8 cellular contexts compared by ENCODE assay signal in the genomic region with DNA sequence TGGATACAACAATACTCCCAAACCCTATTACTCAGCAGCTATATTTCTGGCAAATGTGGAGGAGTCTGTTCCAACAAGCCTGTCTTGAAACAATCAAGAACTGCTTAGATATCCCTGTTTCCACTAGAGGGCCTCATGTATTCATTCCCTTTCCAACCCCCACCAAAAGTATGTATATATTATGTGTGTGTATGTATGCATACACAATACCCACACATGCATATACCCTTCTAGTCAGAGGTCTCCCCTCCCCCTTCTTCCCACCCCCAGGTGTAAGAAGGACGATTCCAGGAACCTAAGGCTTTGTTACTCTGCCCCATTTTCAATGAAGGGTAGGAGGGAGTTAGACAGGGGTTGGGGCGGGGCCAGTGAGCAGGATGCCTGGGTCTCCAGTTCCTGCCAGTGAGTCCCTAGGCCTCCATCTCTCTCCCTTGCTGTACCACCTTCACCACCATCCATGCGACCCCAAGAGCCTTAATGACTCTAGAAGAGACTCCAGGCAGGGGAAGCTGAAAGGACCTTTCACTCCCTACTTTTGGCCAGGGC. TPM values are rescaled to one million over a fixed set of nuclear protein-coding genes. Genes with fewer than 3 reads are reported as not detected.
DNase-seq lines count a peak whose midpoint lies in the region; ATAC-seq, FAIRE-seq and TF ChIP-seq lines count a peak whose summit lies in the region.

Gene DGKA (plus strand): TSS at position 392 of the 546 bp plus-strand sequence. CDS start 5,342 bp downstream, outside the sequence.

- H3K27me3 Mint-ChIP-seq in activated naive CD8-positive, alpha-beta T cell treated with anti-CD3 and anti-CD28 coated beads, Interleukin-2, amount 10 ng/mL, durations not matched to agents 7 days and 5 days, result no peaks in the 10 kb centered on the region

- peak within 1 kb of the TSS; percentile 77 for H3K4me3 ChIP-seq in psoas muscle

- H3K27ac Mint-ChIP-seq in activated naive CD8-positive, alpha-beta T cell treated with anti-CD3 and anti-CD28 coated beads, Interleukin-2, amount 10 ng/mL, durations not matched to agents 7 days and 5 days, result peak within 1 kb of the TSS; percentile 98

- CTCF ChIA-PET in GM10248 (lab: Yijun Ruan, JAX), result interaction anchor here (0.6 to 7.5 kb wide), 19 partner anchors 7 to 206 kb away, joined by 3 to 92 read pairs (median 3); partner anchors contain the start of genes DNAJC14, ESYT1, ORMDL2 and PMEL

- peaks cover 19% of the 10 kb centered on the region for H3K4me1 ChIP-seq in psoas muscle

- no peak for FAIRE-seq in urothelium cell line (lab: Jason Lieb, UNC)

- no peaks in the 10 kb centered on the region for H3K36me3 ChIP-seq in psoas muscle (ENCODE audit: insufficient read depth in 1 of 2, low read depth in 1 of 2)

- peak within 1 kb of the TSS; percentile 43 for H3K27ac ChIP-seq in psoas muscle

- H3K9me3 ChIP-seq in psoas muscle, result no peaks in the 10 kb centered on the region

- H3K4me3 Mint-ChIP-seq in activated naive CD8-positive, alpha-beta T cell treated with anti-CD3 and anti-CD28 coated beads, Interleukin-2, amount 10 ng/mL, durations not matched to agents 7 days and 5 days, result peak within 1 kb of the TSS; percentile 98

- POLR2A ChIA-PET in GM10248 (lab: Yijun Ruan, JAX), result interaction anchor here (0.5 to 1.3 kb wide), 4 partner anchors 43 to 174 kb away, joined by 3 to 8 read pairs (median 4); partner anchors contain the start of genes DNAJC14, PA2G4 and RAB5B
- POLR2A ChIA-PET in activated naive CD8-positive, alpha-beta T cell treated with anti-CD3 and anti-CD28 coated beads, Interleukin-2, amount 10 ng/mL, durations not matched to agents 7 days and 5 days (lab: Charles Lee), result interaction anchor here (0.7 to 7.4 kb wide), 12 partner anchors 8 to 195 kb away, joined by 3 to 77 read pairs (median 10); partner anchors contain the start of genes DNAJC14, ORMDL2, PA2G4 and RAB5B

- peak; percentile 53 for TF ChIP-seq CTCF in GM10248 (IDR thresholded peaks at IDR 0.05; ENCODE audit: control extremely low read depth, extremely low read depth, low read depth, missing control alignments)
- TF ChIP-seq CTCF in psoas muscle (IDR thresholded peaks at IDR 0.05), result peak; percentile 44

- peaks cover 44% of the 10 kb centered on the region for H3K36me3 Mint-ChIP-seq in activated naive CD8-positive, alpha-beta T cell treated with anti-CD3 and anti-CD28 coated beads, Interleukin-2, amount 10 ng/mL, durations not matched to agents 7 days and 5 days

- ATAC-seq in activated naive CD8-positive, alpha-beta T cell treated with anti-CD3 and anti-CD28 coated beads, Interleukin-2, amount 10 ng/mL, durations not matched to agents 7 days and 5 days (ENCODE audit: low read depth), result peak; percentile 47
- ATAC-seq in left cardiac atrium (peak in 1 of 2 donors; percentile 22), psoas muscle (no peak), GM21390 (IDR thresholded peaks at IDR 0.05; ENCODE audit: unreplicated experiment) (no peak)

- no peaks in the 10 kb centered on the region for H3K9me3 Mint-ChIP-seq in activated naive CD8-positive, alpha-beta T cell treated with anti-CD3 and anti-CD28 coated beads, Interleukin-2, amount 10 ng/mL, durations not matched to agents 7 days and 5 days

- DNase-seq in GM10248 (ENCODE audit: extremely low spot score) (peak; percentile 67), LHCN-M2 (ENCODE audit: low read depth) (peak; percentile 58), SKM-1 (lab: John Stamatoyannopoulos, UW; ENCODE audit: unreplicated experiment) (peak; percentile 39), left cardiac atrium (peak; percentile 42), psoas muscle (peak in 1 of 2 donors; percentile 26), urothelium cell line (ENCODE audit: low spot score) (peak; percentile 54)
- peak; percentile 78 for DNase-seq in activated naive CD8-positive, alpha-beta T cell treated with anti-CD3 and anti-CD28 coated beads, Interleukin-2, amount 10 ng/mL, durations not matched to agents 7 days and 5 days

- H3K4me1 Mint-ChIP-seq in activated naive CD8-positive, alpha-beta T cell treated with anti-CD3 and anti-CD28 coated beads, Interleukin-2, amount 10 ng/mL, durations not matched to agents 7 days and 5 days, result peaks cover 39% of the 10 kb centered on the region

- intact Hi-C loops in left cardiac atrium (cut with DNase I) (loop anchor here (5.0 to 10.0 kb wide), 2 partner anchors 36 to 186 kb away; partner anchors contain the start of genes CDK2 (in 1 of the 2), GDF11 (in 1 of the 2) and PMEL (in 1 of the 2)), psoas muscle (cut with DNase I) (loop anchor here (5.0 to 10.0 kb wide), 2 partner anchors 36 to 266 kb away; partner anchors contain the start of genes CDK2 (in 2 of the 2) and PMEL (in 2 of the 2))

- H3K27me3 ChIP-seq in psoas muscle (ENCODE audit: insufficient read depth in 3 of 3, low read length in 2 of 3), result peaks cover 0 to 21% (median 3%) of the 10 kb centered on the region in 3 donors

- 44 to 49% (median 46%) methylated on average over 3 of the region's 3 CpGs for WGBS in psoas muscle, 3 donors

RNA-seq across cellular contexts. Expression of gene DGKA, which starts in this region (rescaled TPM):
- total RNA-seq in LHCN-M2 (2014; rRNA removed) (56.0 and 71.4 TPM in 2 replicates), left cardiac atrium (10 to 100 TPM; 17.3 to 19.8 TPM), psoas muscle (1 to 10 TPM; 4.3 to 5.4 (median 4.9) TPM)
- 72.9 TPM for polyA plus RNA-seq in LHCN-M2 (2012)
- total RNA-seq in activated naive CD8-positive, alpha-beta T cell treated with anti-CD3 and anti-CD28 coated beads, Interleukin-2, amount 10 ng/mL, durations not matched to agents 7 days and 5 days, result 100 to 1,000 TPM; 783 to 790 TPM
- 1 to 10 TPM; 2.0 to 2.6 (median 2.0) TPM for polyA plus RNA-seq in psoas muscle

Comparison
In these comparisons a context has a peak if more than half of its experiments do, and no peak if none do; other contexts are left out.
1. RNA of gene DGKA (total RNA-seq): 783 to 790 TPM in activated naive CD8-positive, alpha-beta T cell treated with anti-CD3 and anti-CD28 coated beads, Interleukin-2, amount 10 ng/mL, durations not matched to agents 7 days and 5 days; 56.0 to 71.4 TPM in LHCN-M2, 17.3 to 19.8 TPM in left cardiac atrium and 4.3 to 5.4 TPM in psoas muscle; every median in the first group is over 10 times any median in the second.